31 cellular contexts compared by ENCODE assay signal in genomic region chr19:57212109-57212508, GRCh38. TPM values are rescaled to one million over a fixed set of nuclear protein-coding genes. Genes with fewer than 3 reads are reported as not detected.
"Had no signal": no experiment of that assay in that cellular context is flagged by ENCODE, and none has a peak within 500 bp of the region (broad histone marks: within the 10 kb centered on the region; RNA-seq: fewer than 3 reads in every experiment).

No MANE protein-coding gene starts in this region.

- H3K27ac Mint-ChIP-seq: activated naive CD4-positive, alpha-beta T cell treated with anti-CD3 and anti-CD28 coated beads, Interleukin-2, amount 10 ng/mL, durations not matched to agents 7 days and 5 days; dendritic cell treated with granulocyte-macrophage colony-stimulating factor and Interleukin-4, amounts not matched to agents 40 ng/mL and 50 ng/mL, for 4 days; immature natural killer cell; stimulated activated naive B cell treated with anti-CD40 and anti-IgM and Interleukin-4, amounts not matched to agents 10 μg/mL and 1 μg/mL and 100 μg/mL, for 72 hours had no signal

- H3K27ac ChIP-seq: body of pancreas, hepatocyte, left lung, pancreas, skin epidermis, thyroid gland, upper lobe of right lung had no signal

- H3K4me3 Mint-ChIP-seq: activated naive CD4-positive, alpha-beta T cell treated with anti-CD3 and anti-CD28 coated beads, Interleukin-2, amount 10 ng/mL, durations not matched to agents 7 days and 5 days; dendritic cell treated with granulocyte-macrophage colony-stimulating factor and Interleukin-4, amounts not matched to agents 40 ng/mL and 50 ng/mL, for 4 days; immature natural killer cell; natural killer cell; stimulated activated naive B cell treated with anti-CD40 and anti-IgM and Interleukin-4, amounts not matched to agents 10 μg/mL and 1 μg/mL and 100 μg/mL, for 72 hours had no signal

- DNase-seq: activated CD4-positive, alpha-beta T cell treated with anti-CD3 and anti-CD28 coated beads for 1 hour; activated CD8-positive, alpha-beta memory T cell treated with anti-CD3 and anti-CD28 coated beads, Interleukin-2, amount 50 U/mL, for 48 hours; activated effector memory CD4-positive, alpha-beta T cell treated with Interleukin-2 at 50 U/mL for 16 hours; activated naive CD4-positive, alpha-beta T cell treated with anti-CD3 and anti-CD28 coated beads, Interleukin-2, amount 10 ng/mL, durations not matched to agents 7 days and 5 days; activated T-cell treated with anti-CD3 and anti-CD28 coated beads, Interleukin-2, amount 50 U/mL, for 48 hours; anterior cingulate cortex; body of pancreas; effector CD4-positive, alpha-beta T cell; foreskin melanocyte; glutamatergic neuron; immature natural killer cell; left lung; mammary epithelial cell; midbrain; natural killer cell; pancreas; right cardiac atrium; stimulated activated CD4-positive, alpha-beta T cell treated with anti-CD3 and anti-CD28 coated beads, Interleukin-1b, Interleukin-23, amount 100 ng/mL, for 48 hours; stimulated activated naive B cell treated with anti-CD40 and anti-IgM and Interleukin-4, amounts not matched to agents 10 μg/mL and 1 μg/mL and 100 μg/mL, for 72 hours; T-helper 1 cell; thyroid gland; upper lobe of right lung had no signal

- H3K27me3 Mint-ChIP-seq: activated naive CD4-positive, alpha-beta T cell treated with anti-CD3 and anti-CD28 coated beads, Interleukin-2, amount 10 ng/mL, durations not matched to agents 7 days and 5 days; dendritic cell treated with granulocyte-macrophage colony-stimulating factor and Interleukin-4, amounts not matched to agents 40 ng/mL and 50 ng/mL, for 4 days; stimulated activated naive B cell treated with anti-CD40 and anti-IgM and Interleukin-4, amounts not matched to agents 10 μg/mL and 1 μg/mL and 100 μg/mL, for 72 hours had no signal

- H2AFZ ChIP-seq: hepatocyte had no signal

- H3K4me2 ChIP-seq: hepatocyte had no signal

- H3K27me3 ChIP-seq: body of pancreas, hepatocyte, left lung, pancreas, thyroid gland, upper lobe of right lung had no signal

- H3K4me3 ChIP-seq: body of pancreas, hepatocyte, left lung, pancreas, skin epidermis, thyroid gland, upper lobe of right lung had no signal

- ATAC-seq: body of pancreas; left lung; natural killer cell; pancreas; right cardiac atrium; stimulated activated naive B cell treated with anti-CD40 and anti-IgM and Interleukin-4, amounts not matched to agents 10 μg/mL and 1 μg/mL and 100 μg/mL, for 72 hours; upper lobe of right lung had no signal

- H3K4me1 ChIP-seq: body of pancreas, left lung, pancreas, thyroid gland, upper lobe of right lung had no signal

- H3K9me3 Mint-ChIP-seq: immature natural killer cell, natural killer cell had no signal

- H3K4me1 Mint-ChIP-seq: activated naive CD4-positive, alpha-beta T cell treated with anti-CD3 and anti-CD28 coated beads, Interleukin-2, amount 10 ng/mL, durations not matched to agents 7 days and 5 days had no signal

- H3K9me3 ChIP-seq: pancreas, thyroid gland, upper lobe of right lung had no signal

RNA-seq across cellular contexts. Expression of gene AURKC, which starts 18.7 kb away (rescaled TPM):
- total RNA-seq: body of pancreas had no signal

RNA-seq across cellular contexts. Expression of gene DUXA, which starts 44.8 kb away (rescaled TPM):
- total RNA-seq: body of pancreas, cardiac septum, chondrocyte, hepatocyte, kidney epithelial cell, left lung, mammary epithelial cell, natural killer cell, pancreas, pulmonary artery endothelial cell, right cardiac atrium, subcutaneous adipose tissue, thyroid gland, upper lobe of right lung had no signal
- polyA plus RNA-seq: esophagus, hepatocyte, immature natural killer cell, mammary epithelial cell, pancreas, right cardiac atrium had no signal
